31 cellular contexts compared by ENCODE assay signal in genomic region chr19:11098861-11099260, GRCh38. TPM values are rescaled to one million over a fixed set of nuclear protein-coding genes. Genes with fewer than 3 reads are reported as not detected.
DNase-seq lines count a peak whose midpoint lies in the region; ATAC-seq and TF ChIP-seq lines count a peak whose summit lies in the region.
"Had no signal": no experiment of that assay in that cellular context is flagged by ENCODE, and none has a peak within 500 bp of the region (broad histone marks: within the 10 kb centered on the region; RNA-seq: fewer than 3 reads in every experiment).

No MANE protein-coding gene starts in this region.

- H3K36me3 Mint-ChIP-seq in stimulated activated naive CD8-positive, alpha-beta T cell treated with anti-CD3 and anti-CD28 coated beads, Interleukin-15, Interleukin-2, amounts not matched to agents 100 ng/mL and 50 ng/mL, for 24 hours (ENCODE audit: low read depth), result peaks cover 64% of the 10 kb centered on the region
- peaks cover 27% of the 10 kb centered on the region for H3K36me3 Mint-ChIP-seq in chondrocyte (ENCODE audit: low read depth)

- peaks cover 76% of the 10 kb centered on the region for H3K36me3 ChIP-seq in PC-9 (ENCODE audit: low read depth)
- H3K36me3 ChIP-seq in upper lobe of right lung, result peaks cover 41% of the 10 kb centered on the region
- H3K36me3 ChIP-seq: neutrophil had no signal

- peaks cover 39% of the 10 kb centered on the region for H3K4me1 Mint-ChIP-seq in stimulated activated naive CD8-positive, alpha-beta T cell treated with anti-CD3 and anti-CD28 coated beads, Interleukin-15, Interleukin-2, amounts not matched to agents 100 ng/mL and 50 ng/mL, for 24 hours (ENCODE audit: low read depth)
- H3K4me1 Mint-ChIP-seq in chondrocyte (ENCODE audit: low read depth), result peaks cover 46% of the 10 kb centered on the region

- H3K4me3 ChIP-seq in PC-9 (no peak overlapping the region), upper lobe of right lung (no peak overlapping the region)
- H3K4me3 ChIP-seq: cardiac muscle cell, esophagus squamous epithelium, GM12878, heart right ventricle, lung, psoas muscle had no signal

- H3K9me3 ChIP-seq in PC-9 (ENCODE audit: insufficient read depth, low read depth) (no peaks in the 10 kb centered on the region), upper lobe of right lung (no peaks in the 10 kb centered on the region)
- H3K9me3 ChIP-seq: esophagus squamous epithelium, neutrophil, psoas muscle had no signal

- CTCF ChIA-PET in PC-9 (lab: Charles Lee), result no interaction called here

- intact Hi-C loops in PC-9 (cut with micrococcal nuclease; ENCODE audit: unreplicated experiment) (no loop called here), upper lobe of right lung (cut with DNase I) (no loop called here)

- H3K27me3 ChIP-seq in PC-9 (ENCODE audit: insufficient read depth, low read depth), result no peaks in the 10 kb centered on the region
- no peaks in the 10 kb centered on the region for H3K27me3 ChIP-seq in upper lobe of right lung
- H3K27me3 ChIP-seq: cardiac muscle cell, esophagus squamous epithelium, heart right ventricle, neutrophil had no signal

- no peak for ATAC-seq in stimulated activated naive CD8-positive, alpha-beta T cell treated with anti-CD3 and anti-CD28 coated beads, Interleukin-15, Interleukin-2, amounts not matched to agents 100 U/mL and 50 U/mL, for 24 hours
- no peak for ATAC-seq in GM21515 (IDR thresholded peaks at IDR 0.05; ENCODE audit: unreplicated experiment)
- ATAC-seq in upper lobe of right lung, result no peak
- ATAC-seq: GM12878; heart right ventricle; PC-3; psoas muscle; stimulated activated naive B cell treated with anti-CD40 and anti-IgM and Interleukin-4, amounts not matched to agents 10 μg/mL and 1 μg/mL and 100 μg/mL, for 72 hours had no signal

- POLR2A ChIA-PET in PC-9 (lab: Charles Lee; ENCODE audit: unreplicated experiment), result no interaction called here

- TF ChIP-seq POLR2A in erythroblast (IDR thresholded peaks at IDR 0.05; ENCODE audit: low read length), result no peak

- BruUV-seq in PC-9 (replicated peaks; lab: Mats Ljungman, UMichigan), result no TSS peak

- H3K27me3 Mint-ChIP-seq in stimulated activated naive CD8-positive, alpha-beta T cell treated with anti-CD3 and anti-CD28 coated beads, Interleukin-15, Interleukin-2, amounts not matched to agents 100 ng/mL and 50 ng/mL, for 24 hours, result no peaks in the 10 kb centered on the region
- H3K27me3 Mint-ChIP-seq in chondrocyte (ENCODE audit: low read depth), result no peaks in the 10 kb centered on the region
- H3K27me3 Mint-ChIP-seq: activated CD4-positive, alpha-beta memory T cell treated with anti-CD3 and anti-CD28 coated beads, Interleukin-2, amount 10 ng/mL, durations not matched to agents 7 days and 5 days; CD4-positive, alpha-beta T cell had no signal

- H4K20me1 ChIP-seq in PC-9 (ENCODE audit: insufficient read depth), result peaks cover 84% of the 10 kb centered on the region

- H3K9me3 Mint-ChIP-seq in stimulated activated naive CD8-positive, alpha-beta T cell treated with anti-CD3 and anti-CD28 coated beads, Interleukin-15, Interleukin-2, amounts not matched to agents 100 ng/mL and 50 ng/mL, for 24 hours, result no peaks in the 10 kb centered on the region
- no peaks in the 10 kb centered on the region for H3K9me3 Mint-ChIP-seq in chondrocyte (ENCODE audit: low read depth)
- H3K9me3 Mint-ChIP-seq: activated CD4-positive, alpha-beta memory T cell treated with anti-CD3 and anti-CD28 coated beads, Interleukin-2, amount 10 ng/mL, durations not matched to agents 7 days and 5 days had no signal

- H3K4me1 ChIP-seq in PC-9 (replicated peaks; ENCODE audit: insufficient read depth), result peaks cover 30% of the 10 kb centered on the region
- peaks cover 38% of the 10 kb centered on the region for H3K4me1 ChIP-seq in upper lobe of right lung

- peaks cover 94% of the 10 kb centered on the region for H3F3A ChIP-seq in PC-9 (ENCODE audit: insufficient read depth, low read depth)

- TF ChIP-seq CTCF in PC-9 (conservative IDR thresholded peaks at IDR 0.05) (no peak), chondrocyte (IDR thresholded peaks at IDR 0.05) (no peak), upper lobe of right lung (IDR thresholded peaks at IDR 0.05) (no peak)

- no peak overlapping the region for H2AFZ ChIP-seq in PC-9

- H3K79me2 ChIP-seq in PC-9 (ENCODE audit: low read depth), result peaks cover 91% of the 10 kb centered on the region

- DNase-seq in stimulated activated naive CD8-positive, alpha-beta T cell treated with anti-CD3 and anti-CD28 coated beads, Interleukin-15, Interleukin-2, amounts not matched to agents 100 U/mL and 50 U/mL, for 24 hours, result no peak
- DNase-seq in PC-9, result no peak
- no peak for DNase-seq in chondrocyte (ENCODE audit: low spot score)
- DNase-seq in erythroblast (lab: John Stamatoyannopoulos, UW), result no peak
- no peak for DNase-seq in upper lobe of right lung
- DNase-seq: activated CD4-positive, alpha-beta memory T cell treated with anti-CD3 and anti-CD28 coated beads, Interleukin-2, amount 10 ng/mL, durations not matched to agents 7 days and 5 days; activated CD4-positive, CD25-positive, alpha-beta regulatory T cell; activated naive CD4-positive, alpha-beta T cell treated with anti-CD3 and anti-CD28 coated beads, Interleukin-2, amount 50 U/mL, for 16 hours; anterior cingulate cortex; CD4-positive, alpha-beta T cell; cortex of kidney; DMS 273 treated with DMSO at 0.1 percent for 48 hours; EL; esophagus squamous epithelium; foreskin melanocyte; heart right ventricle; Karpas-422; NCI-H1694 treated with DMSO at 0.1 percent for 48 hours; NCI-H2171 treated with DMSO at 0.1 percent for 48 hours; NCI-H524; PC-3; psoas muscle; SHP77 treated with DMSO at 0.1 percent for 48 hours; stimulated activated CD4-positive, alpha-beta T cell treated with anti-CD3 and anti-CD28 coated beads, Interleukin-15, amount 100 ng/mL, for 24 hours; stimulated activated naive B cell treated with anti-CD40 and anti-IgM and Interleukin-4, amounts not matched to agents 10 μg/mL and 1 μg/mL and 100 μg/mL, for 72 hours had no signal

- H3K4me3 Mint-ChIP-seq in stimulated activated naive CD8-positive, alpha-beta T cell treated with anti-CD3 and anti-CD28 coated beads, Interleukin-15, Interleukin-2, amounts not matched to agents 100 ng/mL and 50 ng/mL, for 24 hours, result no peak overlapping the region
- no peak overlapping the region for H3K4me3 Mint-ChIP-seq in chondrocyte (ENCODE audit: unreplicated experiment)
- H3K4me3 Mint-ChIP-seq: activated CD4-positive, alpha-beta memory T cell treated with anti-CD3 and anti-CD28 coated beads, Interleukin-2, amount 10 ng/mL, durations not matched to agents 7 days and 5 days; CD4-positive, alpha-beta T cell; stimulated activated naive B cell treated with anti-CD40 and anti-IgM and Interleukin-4, amounts not matched to agents 10 μg/mL and 1 μg/mL and 100 μg/mL, for 72 hours had no signal

- no peak overlapping the region for H3K4me2 ChIP-seq in PC-9

- H3K27ac Mint-ChIP-seq in stimulated activated naive CD8-positive, alpha-beta T cell treated with anti-CD3 and anti-CD28 coated beads, Interleukin-15, Interleukin-2, amounts not matched to agents 100 ng/mL and 50 ng/mL, for 24 hours, result peak overlapping the region; percentile 36
- H3K27ac Mint-ChIP-seq in chondrocyte (ENCODE audit: unreplicated experiment), result peak overlapping the region; percentile 14
- H3K27ac Mint-ChIP-seq: CD4-positive, alpha-beta T cell; stimulated activated naive B cell treated with anti-CD40 and anti-IgM and Interleukin-4, amounts not matched to agents 10 μg/mL and 1 μg/mL and 100 μg/mL, for 72 hours had no signal

- H3K27ac ChIP-seq in PC-9, result peak overlapping the region; percentile 40
- no peak overlapping the region for H3K27ac ChIP-seq in upper lobe of right lung
- H3K27ac ChIP-seq: cardiac muscle cell, neutrophil, psoas muscle had no signal

- no peaks in the 10 kb centered on the region for H3K9me2 ChIP-seq in PC-9 (ENCODE audit: insufficient read depth)

RNA-seq across cellular contexts. Expression of gene LDLR, which starts 9.6 kb away (rescaled TPM):
- total RNA-seq in PC-9 (2021), result 160 and 182 TPM in 2 replicates
- total RNA-seq in chondrocyte, result 76.8 to 121 TPM (median 117 TPM) in 3 replicates
- total RNA-seq in upper lobe of right lung, result 242 TPM

RNA-seq across cellular contexts. Expression of gene SPC24, which starts 56.7 kb away (rescaled TPM):
- total RNA-seq in PC-9 (2021) (50.9 and 59.2 TPM in 2 replicates), chondrocyte (8.3 to 22.9 TPM (median 8.4 TPM) in 3 replicates), upper lobe of right lung (1.1 TPM)
